In genomic region chr1:21946836-21947587, GRCh38 we compare ENCODE assay signal across 1 cellular context.
TF ChIP-seq lines count a peak whose summit lies in the region.

No MANE protein-coding gene starts in this region.

TF ChIP-seq in HepG2, 621 proteins besides CTCF, POLR2A, EP300 and RAD21 (continued from another document and continues in another):
- no peak for TF ChIP-seq ZFP90 (CRISPR knock-in tag; IDR thresholded peaks at IDR 0.05; ENCODE audit: borderline replicate concordance)
- TF ChIP-seq, protein P1, sequence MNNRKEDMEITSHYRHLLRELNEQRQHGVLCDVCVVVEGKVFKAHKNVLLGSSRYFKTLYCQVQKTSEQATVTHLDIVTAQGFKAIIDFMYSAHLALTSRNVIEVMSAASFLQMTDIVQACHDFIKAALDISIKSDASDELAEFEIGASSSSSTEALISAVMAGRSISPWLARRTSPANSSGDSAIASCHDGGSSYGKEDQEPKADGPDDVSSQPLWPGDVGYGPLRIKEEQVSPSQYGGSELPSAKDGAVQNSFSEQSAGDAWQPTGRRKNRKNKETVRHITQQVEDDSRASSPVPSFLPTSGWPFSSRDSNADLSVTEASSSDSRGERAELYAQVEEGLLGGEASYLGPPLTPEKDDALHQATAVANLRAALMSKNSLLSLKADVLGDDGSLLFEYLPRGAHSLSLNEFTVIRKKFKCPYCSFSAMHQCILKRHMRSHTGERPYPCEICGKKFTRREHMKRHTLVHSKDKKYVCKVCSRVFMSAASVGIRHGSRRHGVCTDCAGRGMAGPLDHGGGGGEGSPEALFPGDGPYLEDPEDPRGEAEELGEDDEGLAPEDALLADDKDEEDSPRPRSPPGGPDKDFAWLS (CRISPR knock-in tag; IDR thresholded peaks at IDR 0.05; ENCODE audit: borderline replicate concordance): no peak
- TF ChIP-seq ZNF441 (CRISPR knock-in tag; IDR thresholded peaks at IDR 0.05; ENCODE audit: borderline replicate concordance): peak; percentile 80; the same call in 1 of the 2 replicates
- TF ChIP-seq ZNF850 (CRISPR knock-in tag; conservative IDR thresholded peaks at IDR 0.05): no peak
- TF ChIP-seq ATF5 (CRISPR knock-in tag; IDR thresholded peaks at IDR 0.05; ENCODE audit: low read depth): no peak
- TF ChIP-seq LCORL (IDR thresholded peaks at IDR 0.05): no peak
- TF ChIP-seq LCORL (CRISPR knock-in tag; IDR thresholded peaks at IDR 0.05): peak; percentile 80
- TF ChIP-seq NFE2L2 (IDR thresholded peaks at IDR 0.05; ENCODE audit: low read length): no peak
- TF ChIP-seq ZBTB39 (CRISPR knock-in tag; IDR thresholded peaks at IDR 0.05): no peak
- no peak for TF ChIP-seq ZNF383 (CRISPR knock-in tag; IDR thresholded peaks at IDR 0.05; ENCODE audit: borderline replicate concordance)
- TF ChIP-seq ZNF225 (CRISPR knock-in tag; IDR thresholded peaks at IDR 0.05): no peak
- no peak for TF ChIP-seq REPIN1 (CRISPR knock-in tag; IDR thresholded peaks at IDR 0.05; ENCODE audit: borderline replicate concordance, low read depth)
- TF ChIP-seq, protein P2, sequence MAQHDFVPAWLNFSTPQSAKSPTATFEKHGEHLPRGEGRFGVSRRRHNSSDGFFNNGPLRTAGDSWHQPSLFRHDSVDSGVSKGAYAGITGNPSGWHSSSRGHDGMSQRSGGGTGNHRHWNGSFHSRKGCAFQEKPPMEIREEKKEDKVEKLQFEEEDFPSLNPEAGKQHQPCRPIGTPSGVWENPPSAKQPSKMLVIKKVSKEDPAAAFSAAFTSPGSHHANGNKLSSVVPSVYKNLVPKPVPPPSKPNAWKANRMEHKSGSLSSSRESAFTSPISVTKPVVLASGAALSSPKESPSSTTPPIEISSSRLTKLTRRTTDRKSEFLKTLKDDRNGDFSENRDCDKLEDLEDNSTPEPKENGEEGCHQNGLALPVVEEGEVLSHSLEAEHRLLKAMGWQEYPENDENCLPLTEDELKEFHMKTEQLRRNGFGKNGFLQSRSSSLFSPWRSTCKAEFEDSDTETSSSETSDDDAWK (CRISPR knock-in tag; IDR thresholded peaks at IDR 0.05): no peak
- TF ChIP-seq, protein P3, sequence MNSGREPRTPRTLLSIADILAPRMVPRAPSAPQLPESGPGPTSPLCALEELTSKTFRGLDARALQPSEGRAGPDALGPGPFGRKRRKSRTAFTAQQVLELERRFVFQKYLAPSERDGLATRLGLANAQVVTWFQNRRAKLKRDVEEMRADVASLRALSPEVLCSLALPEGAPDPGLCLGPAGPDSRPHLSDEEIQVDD (CRISPR knock-in tag; IDR thresholded peaks at IDR 0.05; ENCODE audit: borderline replicate concordance): no peak
- TF ChIP-seq FOXP1 (IDR thresholded peaks at IDR 0.05): no peak
- peak; percentile 96 for TF ChIP-seq FOXP1 (CRISPR knock-in tag; IDR thresholded peaks at IDR 0.05)
- no peak for TF ChIP-seq RBM39 (IDR thresholded peaks at IDR 0.05; ENCODE audit: low read depth, low read length, poor library complexity, severe bottlenecking)
- no peak for TF ChIP-seq ZNF782 (CRISPR knock-in tag; IDR thresholded peaks at IDR 0.05; ENCODE audit: borderline replicate concordance)
- TF ChIP-seq GZF1 (CRISPR knock-in tag; IDR thresholded peaks at IDR 0.05): no peak; the same call in 1 of the 2 replicates
- TF ChIP-seq ATF1 (CRISPR knock-in tag; IDR thresholded peaks at IDR 0.05): no peak
- no peak for TF ChIP-seq NFYB (CRISPR knock-in tag; IDR thresholded peaks at IDR 0.05)
- no peak for TF ChIP-seq SMARCE1 (IDR thresholded peaks at IDR 0.05; ENCODE audit: borderline replicate concordance)
- TF ChIP-seq KDM6A (CRISPR knock-in tag; IDR thresholded peaks at IDR 0.05; ENCODE audit: low read depth): no peak; the same call in 1 of the 2 replicates
- no peak; the same call in 1 of the 2 replicates for TF ChIP-seq ZZZ3 (CRISPR knock-in tag; IDR thresholded peaks at IDR 0.05; ENCODE audit: borderline replicate concordance)
- no peak for TF ChIP-seq MZF1 (CRISPR knock-in tag; IDR thresholded peaks at IDR 0.05; ENCODE audit: borderline replicate concordance)
- TF ChIP-seq, protein P4, sequence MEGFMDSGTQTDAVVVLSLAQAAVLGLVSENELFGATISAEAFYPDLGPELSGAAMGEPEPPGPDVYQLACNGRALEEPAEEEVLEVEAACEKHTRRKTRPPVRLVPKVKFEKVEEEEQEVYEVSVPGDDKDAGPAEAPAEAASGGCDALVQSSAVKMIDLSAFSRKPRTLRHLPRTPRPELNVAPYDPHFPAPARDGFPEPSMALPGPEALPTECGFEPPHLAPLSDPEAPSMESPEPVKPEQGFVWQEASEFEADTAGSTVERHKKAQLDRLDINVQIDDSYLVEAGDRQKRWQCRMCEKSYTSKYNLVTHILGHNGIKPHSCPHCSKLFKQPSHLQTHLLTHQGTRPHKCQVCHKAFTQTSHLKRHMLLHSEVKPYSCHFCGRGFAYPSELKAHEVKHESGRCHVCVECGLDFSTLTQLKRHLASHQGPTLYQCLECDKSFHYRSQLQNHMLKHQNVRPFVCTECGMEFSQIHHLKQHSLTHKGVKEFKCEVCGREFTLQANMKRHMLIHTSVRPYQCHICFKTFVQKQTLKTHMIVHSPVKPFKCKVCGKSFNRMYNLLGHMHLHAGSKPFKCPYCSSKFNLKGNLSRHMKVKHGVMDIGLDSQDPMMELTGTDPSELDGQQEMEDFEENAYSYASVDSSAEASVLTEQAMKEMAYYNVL (CRISPR knock-in tag; IDR thresholded peaks at IDR 0.05; ENCODE audit: borderline replicate concordance): 0 out of 2 replicates have a peak, but pooled peaks have one; percentile 58
- TF ChIP-seq AHR (CRISPR knock-in tag; IDR thresholded peaks at IDR 0.05): no peak
- TF ChIP-seq ZNF503 (CRISPR knock-in tag; IDR thresholded peaks at IDR 0.05): no peak
- TF ChIP-seq, protein P5, sequence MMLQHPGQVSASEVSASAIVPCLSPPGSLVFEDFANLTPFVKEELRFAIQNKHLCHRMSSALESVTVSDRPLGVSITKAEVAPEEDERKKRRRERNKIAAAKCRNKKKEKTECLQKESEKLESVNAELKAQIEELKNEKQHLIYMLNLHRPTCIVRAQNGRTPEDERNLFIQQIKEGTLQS (CRISPR knock-in tag; IDR thresholded peaks at IDR 0.05): no peak
- peak; percentile 59; the same call in 1 of the 2 replicates for TF ChIP-seq MIER2 (CRISPR knock-in tag; IDR thresholded peaks at IDR 0.05)
- no peak for TF ChIP-seq ZKSCAN5 (CRISPR knock-in tag; IDR thresholded peaks at IDR 0.05)
- TF ChIP-seq, protein P6, sequence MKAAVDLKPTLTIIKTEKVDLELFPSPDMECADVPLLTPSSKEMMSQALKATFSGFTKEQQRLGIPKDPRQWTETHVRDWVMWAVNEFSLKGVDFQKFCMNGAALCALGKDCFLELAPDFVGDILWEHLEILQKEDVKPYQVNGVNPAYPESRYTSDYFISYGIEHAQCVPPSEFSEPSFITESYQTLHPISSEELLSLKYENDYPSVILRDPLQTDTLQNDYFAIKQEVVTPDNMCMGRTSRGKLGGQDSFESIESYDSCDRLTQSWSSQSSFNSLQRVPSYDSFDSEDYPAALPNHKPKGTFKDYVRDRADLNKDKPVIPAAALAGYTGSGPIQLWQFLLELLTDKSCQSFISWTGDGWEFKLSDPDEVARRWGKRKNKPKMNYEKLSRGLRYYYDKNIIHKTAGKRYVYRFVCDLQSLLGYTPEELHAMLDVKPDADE (CRISPR knock-in tag; IDR thresholded peaks at IDR 0.05): no peak
- TF ChIP-seq PAWR (CRISPR knock-in tag; IDR thresholded peaks at IDR 0.05; ENCODE audit: borderline replicate concordance): no peak
- TF ChIP-seq EHMT2 (IDR thresholded peaks at IDR 0.05; ENCODE audit: borderline replicate concordance, low read depth, low read length): no peak
- peak; percentile 85; the same call in 1 of the 2 replicates for TF ChIP-seq ZNF317 (CRISPR knock-in tag; IDR thresholded peaks at IDR 0.05)
- no peak for TF ChIP-seq ZNF569 (CRISPR knock-in tag; IDR thresholded peaks at IDR 0.05; ENCODE audit: borderline replicate concordance)
- TF ChIP-seq ZSCAN21 (CRISPR knock-in tag; IDR thresholded peaks at IDR 0.05; ENCODE audit: borderline replicate concordance): peak; percentile 39; the same call in 1 of the 2 replicates
- TF ChIP-seq SOX5 (CRISPR knock-in tag; IDR thresholded peaks at IDR 0.05; ENCODE audit: borderline replicate concordance): peak; percentile 96
- no peak for TF ChIP-seq CHD4 (IDR thresholded peaks at IDR 0.05; ENCODE audit: borderline replicate concordance, low read length)
- TF ChIP-seq ZNF646 (CRISPR knock-in tag; IDR thresholded peaks at IDR 0.05): no peak
- no peak for TF ChIP-seq PLRG1 (conservative IDR thresholded peaks at IDR 0.05)
- TF ChIP-seq MEIS2 (CRISPR knock-in tag; IDR thresholded peaks at IDR 0.05): 0 out of 2 replicates have a peak, but pooled peaks have one; percentile 38
- TF ChIP-seq PAX8 (CRISPR knock-in tag; IDR thresholded peaks at IDR 0.05; ENCODE audit: borderline replicate concordance): no peak
